Comparison of ENCODE assay signal across 8 cellular contexts in genomic region chr3:146625117-146625775, GRCh38. TPM values are rescaled to one million over a fixed set of nuclear protein-coding genes. Genes with fewer than 3 reads are reported as not detected.
DNase-seq lines count a peak whose midpoint lies in the region; ATAC-seq and TF ChIP-seq lines count a peak whose summit lies in the region.

No MANE protein-coding gene starts in this region.

- H3K27me3 ChIP-seq in MM.1S (replicated peaks; ENCODE audit: insufficient read depth, low read length): no peaks in the 10 kb centered on the region
- H3K27me3 ChIP-seq in hepatocyte: no peaks in the 10 kb centered on the region

- DNase-seq in ACHN: peak; percentile 52
- DNase-seq in MM.1S: peak; percentile 26
- no peak for DNase-seq in hepatocyte (ENCODE audit: low spot score)
- no peak for DNase-seq in T-helper 9 cell
- DNase-seq in DMS79 treated with DMSO at 0.1 percent for 48 hours (lab: John Stamatoyannopoulos, UW): no peak
- DNase-seq in stimulated activated CD4-positive, alpha-beta T cell treated with anti-CD3 and anti-CD28 coated beads, Interleukin-2, amount 100 ng/mL, for 48 hours: no peak

- H3K27ac ChIP-seq in MM.1S (ENCODE audit: low read length) (no peak overlapping the region), hepatocyte (no peak overlapping the region)

- no peaks in the 10 kb centered on the region for H3K4me1 ChIP-seq in MM.1S (ENCODE audit: low read length)
- no peaks in the 10 kb centered on the region for H3K4me1 ChIP-seq in hepatocyte (ENCODE audit: insufficient read depth)

- H4K20me1 ChIP-seq in MM.1S (ENCODE audit: insufficient read depth, low read length) (no peaks in the 10 kb centered on the region), hepatocyte (ENCODE audit: insufficient read depth, poor library complexity, severe bottlenecking) (no peaks in the 10 kb centered on the region)

- H2AFZ ChIP-seq in MM.1S (ENCODE audit: low read length) (no peak overlapping the region), hepatocyte (peak overlapping the region; percentile 47)

- no peaks in the 10 kb centered on the region for H3K36me3 ChIP-seq in MM.1S (replicated peaks; ENCODE audit: insufficient read depth, low read length)
- H3K36me3 ChIP-seq in hepatocyte (replicated peaks; ENCODE audit: insufficient read depth, low read depth): no peaks in the 10 kb centered on the region

- H3K9me2 ChIP-seq in MM.1S (replicated peaks; ENCODE audit: insufficient read depth, low read length) (no peaks in the 10 kb centered on the region), hepatocyte (replicated peaks; ENCODE audit: insufficient read depth) (no peaks in the 10 kb centered on the region)

- H3K4me2 ChIP-seq in MM.1S (ENCODE audit: low read depth, low read length): no peak overlapping the region
- peak overlapping the region; percentile 18 for H3K4me2 ChIP-seq in hepatocyte

- 86% methylated on average over 3 of the region's 3 CpGs for WGBS in hepatocyte (ENCODE audit: low lambda C conversion rate, missing lambda C conversion rate)

- H3K79me2 ChIP-seq in MM.1S (ENCODE audit: low read length): no peaks in the 10 kb centered on the region
- no peaks in the 10 kb centered on the region for H3K79me2 ChIP-seq in hepatocyte

- H3F3A ChIP-seq in MM.1S (ENCODE audit: insufficient read depth, low read length): no peaks in the 10 kb centered on the region

- H3K9me3 ChIP-seq in MM.1S (replicated peaks; ENCODE audit: insufficient read depth, low read length) (no peaks in the 10 kb centered on the region), hepatocyte (ENCODE audit: low read depth) (no peaks in the 10 kb centered on the region)

- peak; percentile 90 for ATAC-seq in GM19395 (IDR thresholded peaks at IDR 0.05; ENCODE audit: unreplicated experiment)
- no peak for ATAC-seq in GM18517 (IDR thresholded peaks at IDR 0.05; ENCODE audit: unreplicated experiment)

- no peak overlapping the region for H3K4me3 ChIP-seq in MM.1S (ENCODE audit: low read length)
- no peak overlapping the region for H3K4me3 ChIP-seq in hepatocyte

- no peak overlapping the region for H3K9ac ChIP-seq in MM.1S (ENCODE audit: low read length)

- in situ Hi-C loops in ACHN (cut with HindIII; ENCODE audit: low pct_ligation_motif_present, low pct_unique_long_range_greater_than_20kb, low sequenced_read_pairs): no loop called here

- TF ChIP-seq CTCF in MM.1S (IDR thresholded peaks at IDR 0.05; ENCODE audit: low read length) (no peak), hepatocyte (IDR thresholded peaks at IDR 0.05; ENCODE audit: poor library complexity) (no peak)

RNA-seq across cellular contexts. Expression of gene PLSCR5, which starts 20.1 kb away (rescaled TPM):
- 0.60 and 2.0 TPM in 2 replicates for total RNA-seq in hepatocyte
- polyA plus RNA-seq in hepatocyte: 2.1 and 3.0 TPM in 2 replicates

Comparison
In these comparisons a context has a peak if more than half of its experiments do, and no peak if none do; other contexts are left out.
1. DNase-seq: peak in ACHN (single experiment) and MM.1S (single experiment); none in hepatocyte (single experiment), T-helper 9 cell (single experiment), DMS79 treated with DMSO at 0.1 percent for 48 hours (single experiment) and stimulated activated CD4-positive, alpha-beta T cell treated with anti-CD3 and anti-CD28 coated beads, Interleukin-2, amount 100 ng/mL, for 48 hours (0 of 2).